ENCODE assay signal across 18 cellular contexts in genomic region chr12:54967461-54967860, GRCh38. TPM values are rescaled to one million over a fixed set of nuclear protein-coding genes. Genes with fewer than 3 reads are reported as not detected.
DNase-seq lines count a peak whose midpoint lies in the region; ATAC-seq, FAIRE-seq and TF ChIP-seq lines count a peak whose summit lies in the region.
"Had no signal": no experiment of that assay in that cellular context is flagged by ENCODE, and none has a peak within 500 bp of the region (broad histone marks: within the 10 kb centered on the region; RNA-seq: fewer than 3 reads in every experiment).

No MANE protein-coding gene starts in this region.

- DNase-seq in activated naive CD4-positive, alpha-beta T cell treated with anti-CD3 and anti-CD28 coated beads, Interleukin-2, amount 10 ng/mL, durations not matched to agents 7 days and 5 days: no peak
- no peak for DNase-seq in activated naive CD4-positive, alpha-beta T cell treated with Interleukin-2 at 50 U/mL for 16 hours
- no peak for DNase-seq in activated CD4-positive, alpha-beta memory T cell treated with anti-CD3 and anti-CD28 coated beads, Interleukin-2, amount 10 ng/mL, durations not matched to agents 7 days and 5 days
- DNase-seq in epithelial cell of esophagus (ENCODE audit: low read depth) (peak; percentile 63), testis (peak; percentile 60), HepG2 (ENCODE audit: low spot score) (no peak), spleen (no peak)
- DNase-seq: activated effector memory CD4-positive, alpha-beta T cell treated with anti-CD3 and anti-CD28 coated beads, Interleukin-2, amount 50 U/mL, for 16 hours; DMS79; NCI-H1694; NCI-H69 had no signal

- no peaks in the 10 kb centered on the region for H4K20me1 ChIP-seq in HepG2 (ENCODE audit: insufficient read depth, low read length)

- H3K4me1 Mint-ChIP-seq in activated naive CD4-positive, alpha-beta T cell treated with anti-CD3 and anti-CD28 coated beads, Interleukin-2, amount 10 ng/mL, durations not matched to agents 7 days and 5 days: peaks cover 62% of the 10 kb centered on the region
- H3K4me1 Mint-ChIP-seq in activated CD4-positive, alpha-beta memory T cell treated with anti-CD3 and anti-CD28 coated beads, Interleukin-2, amount 10 ng/mL, durations not matched to agents 7 days and 5 days: peaks cover 46% of the 10 kb centered on the region
- no peaks in the 10 kb centered on the region for H3K4me1 Mint-ChIP-seq in stimulated activated memory B cell treated with anti-CD40 and anti-IgM and Interleukin-4, amounts not matched to agents 10 μg/mL and 1 μg/mL and 100 μg/mL, for 72 hours
- H3K4me1 Mint-ChIP-seq: IgD-negative memory B cell had no signal

- TF ChIP-seq RAD21 in HepG2 (CRISPR knock-in tag; IDR thresholded peaks at IDR 0.05): no peak

- H3K27ac ChIP-seq in testis (no peak overlapping the region), HepG2 (ENCODE audit: extremely low read length, insufficient read depth, low read length) (no peak overlapping the region), spleen (no peak overlapping the region)
- H3K27ac ChIP-seq: parathyroid adenoma, VCaP had no signal

- peak overlapping the region; percentile 90 for H3K27ac Mint-ChIP-seq in activated naive CD4-positive, alpha-beta T cell treated with anti-CD3 and anti-CD28 coated beads, Interleukin-2, amount 10 ng/mL, durations not matched to agents 7 days and 5 days
- peak overlapping the region; percentile 79 for H3K27ac Mint-ChIP-seq in activated CD4-positive, alpha-beta memory T cell treated with anti-CD3 and anti-CD28 coated beads, Interleukin-2, amount 10 ng/mL, durations not matched to agents 7 days and 5 days
- H3K27ac Mint-ChIP-seq in stimulated activated memory B cell treated with anti-CD40 and anti-IgM and Interleukin-4, amounts not matched to agents 10 μg/mL and 1 μg/mL and 100 μg/mL, for 72 hours: no peak overlapping the region

- no peak overlapping the region for H2AFZ ChIP-seq in HepG2 (ENCODE audit: low read length)
- H2AFZ ChIP-seq: parathyroid adenoma had no signal

- H3K4me1 ChIP-seq in testis (no peaks in the 10 kb centered on the region), HepG2 (ENCODE audit: insufficient read depth, low read length) (no peaks in the 10 kb centered on the region), spleen (peaks cover 0 to 20% (median 0%) of the 10 kb centered on the region in 6 donors)

- POLR2A ChIA-PET in activated CD4-positive, alpha-beta memory T cell treated with anti-CD3 and anti-CD28 coated beads, Interleukin-2, amount 10 ng/mL, durations not matched to agents 7 days and 5 days (lab: Charles Lee): interaction anchor here (0.9 to 1.6 kb wide), 3 partner anchors 10 to 32 kb away, joined by 3 to 11 read pairs (median 5); no protein-coding TSS in a partner anchor
- POLR2A ChIA-PET in HepG2 (lab: Yijun Ruan, JAX): no interaction called here

- H3K36me3 Mint-ChIP-seq in activated naive CD4-positive, alpha-beta T cell treated with anti-CD3 and anti-CD28 coated beads, Interleukin-2, amount 10 ng/mL, durations not matched to agents 7 days and 5 days: peaks cover 79% of the 10 kb centered on the region
- H3K36me3 Mint-ChIP-seq in activated CD4-positive, alpha-beta memory T cell treated with anti-CD3 and anti-CD28 coated beads, Interleukin-2, amount 10 ng/mL, durations not matched to agents 7 days and 5 days (ENCODE audit: low read depth): peaks cover 79% of the 10 kb centered on the region
- peaks cover 71% of the 10 kb centered on the region for H3K36me3 Mint-ChIP-seq in stimulated activated memory B cell treated with anti-CD40 and anti-IgM and Interleukin-4, amounts not matched to agents 10 μg/mL and 1 μg/mL and 100 μg/mL, for 72 hours

- no peaks in the 10 kb centered on the region for H3K36me3 ChIP-seq in testis (ENCODE audit: low read depth, missing control alignments)
- no peaks in the 10 kb centered on the region for H3K36me3 ChIP-seq in HepG2 (replicated peaks in 1 of 2; ENCODE audit: control insufficient read depth in 1 of 2, insufficient read depth in 2 of 2, low read length in 2 of 2)
- H3K36me3 ChIP-seq in spleen: peaks cover 0 to 49% (median 14%) of the 10 kb centered on the region in 6 donors

- no peaks in the 10 kb centered on the region for H3K27me3 Mint-ChIP-seq in activated naive CD4-positive, alpha-beta T cell treated with anti-CD3 and anti-CD28 coated beads, Interleukin-2, amount 10 ng/mL, durations not matched to agents 7 days and 5 days
- H3K27me3 Mint-ChIP-seq in activated CD4-positive, alpha-beta memory T cell treated with anti-CD3 and anti-CD28 coated beads, Interleukin-2, amount 10 ng/mL, durations not matched to agents 7 days and 5 days: no peaks in the 10 kb centered on the region
- H3K27me3 Mint-ChIP-seq in stimulated activated memory B cell treated with anti-CD40 and anti-IgM and Interleukin-4, amounts not matched to agents 10 μg/mL and 1 μg/mL and 100 μg/mL, for 72 hours: no peaks in the 10 kb centered on the region
- H3K27me3 Mint-ChIP-seq: IgD-negative memory B cell had no signal

- H3K27me3 ChIP-seq in testis: no peaks in the 10 kb centered on the region
- peaks cover 0 to 6% of the 10 kb centered on the region in 2 experiments; a peak in 2 of 5 replicates for H3K27me3 ChIP-seq in HepG2 (ENCODE audit: control insufficient read depth in 1 of 2, insufficient read depth in 2 of 2, low read length in 2 of 2)
- H3K27me3 ChIP-seq in spleen (replicated peaks in 1 of 7): no peaks in the 10 kb centered on the region

- H3K4me3 ChIP-seq in epithelial cell of esophagus (ENCODE audit: low read length) (no peak overlapping the region), testis (no peak overlapping the region), HepG2 (replicated peaks in 1 of 3; ENCODE audit: insufficient read depth in 1 of 3, low read depth in 2 of 3, low read length in 3 of 3) (no peak overlapping the region), spleen (no peak overlapping the region)

- no peaks in the 10 kb centered on the region for H3K79me2 ChIP-seq in HepG2 (ENCODE audit: insufficient read depth, low read length)
- H3K79me2 ChIP-seq: parathyroid adenoma had no signal

- in situ Hi-C loops in HepG2 (cut with HindIII; ENCODE audit: extremely low pct_ligation_motif_present, low pct_unique_long_range_greater_than_20kb): no loop called here

- 55 to 69% methylated on average over 2 of the region's 2 CpGs for WGBS in testis, 2 donors
- 5% methylated on average over 2 of the region's 2 CpGs for WGBS in HepG2 (ENCODE audit: low lambda C conversion rate)
- 17 to 36% (median 24%) methylated on average over 2 of the region's 2 CpGs for WGBS in spleen, 5 donors

- H3K4me2 ChIP-seq in HepG2 (ENCODE audit: low read depth, low read length): no peak overlapping the region

- no peak overlapping the region for H3K4me3 Mint-ChIP-seq in activated naive CD4-positive, alpha-beta T cell treated with anti-CD3 and anti-CD28 coated beads, Interleukin-2, amount 10 ng/mL, durations not matched to agents 7 days and 5 days
- no peak overlapping the region for H3K4me3 Mint-ChIP-seq in activated CD4-positive, alpha-beta memory T cell treated with anti-CD3 and anti-CD28 coated beads, Interleukin-2, amount 10 ng/mL, durations not matched to agents 7 days and 5 days
- H3K4me3 Mint-ChIP-seq in stimulated activated memory B cell treated with anti-CD40 and anti-IgM and Interleukin-4, amounts not matched to agents 10 μg/mL and 1 μg/mL and 100 μg/mL, for 72 hours: no peak overlapping the region
- H3K4me3 Mint-ChIP-seq: IgD-negative memory B cell had no signal

- no peak for TF ChIP-seq CTCF in epithelial cell of esophagus (IDR thresholded peaks at IDR 0.05; ENCODE audit: insufficient read depth, low read depth, low read length, missing control alignments)
- TF ChIP-seq CTCF in testis (IDR thresholded peaks at IDR 0.05): no peak
- no peak for TF ChIP-seq CTCF in HepG2 (CRISPR knock-in tag; IDR thresholded peaks at IDR 0.05)
- TF ChIP-seq CTCF in spleen (IDR thresholded peaks at IDR 0.05 in 8 of 11, conservative IDR thresholded peaks at IDR 0.05 in 3 of 11): no peak

- CTCF ChIA-PET in activated naive CD4-positive, alpha-beta T cell treated with anti-CD3 and anti-CD28 coated beads, Interleukin-2, amount 10 ng/mL, durations not matched to agents 7 days and 5 days (lab: Charles Lee): no interaction called here
- CTCF ChIA-PET in activated CD4-positive, alpha-beta memory T cell treated with anti-CD3 and anti-CD28 coated beads, Interleukin-2, amount 10 ng/mL, durations not matched to agents 7 days and 5 days (lab: Charles Lee): interaction anchor here (1.1 to 3.3 kb wide), 3 partner anchors 9 to 26 kb away, joined by 3 to 11 read pairs (median 10); no protein-coding TSS in a partner anchor
- CTCF ChIA-PET in HepG2 (lab: Yijun Ruan, JAX; ENCODE audit: low intra/inter-chr PET ratio, low total read pairs): no interaction called here

- TF ChIP-seq POLR2A in testis (IDR thresholded peaks at IDR 0.05) (no peak), HepG2 (IDR thresholded peaks at IDR 0.05; ENCODE audit: insufficient read depth in 1 of 2, low read depth in 2 of 2, low read length in 2 of 2) (no peak), spleen (IDR thresholded peaks at IDR 0.05) (no peak)

- no peak for TF ChIP-seq EP300 in HepG2 (IDR thresholded peaks at IDR 0.05; ENCODE audit: low read depth in 2 of 2, low read length in 2 of 2)
- no peak for TF ChIP-seq EP300 in HepG2 (CRISPR knock-in tag; IDR thresholded peaks at IDR 0.05; ENCODE audit: borderline replicate concordance)

- H3K9me3 ChIP-seq in testis: no peaks in the 10 kb centered on the region
- no peaks in the 10 kb centered on the region for H3K9me3 ChIP-seq in HepG2 (ENCODE audit: low read length)
- no peaks in the 10 kb centered on the region for H3K9me3 ChIP-seq in spleen

- intact Hi-C loops in testis (cut with DNase I; ENCODE audit: low total_unique reads) (no loop called here), HepG2 (cut with micrococcal nuclease; ENCODE audit: unreplicated experiment) (no loop called here), spleen (cut with DNase I; ENCODE audit: low total_unique reads) (no loop called here)

- H3K9ac ChIP-seq in HepG2 (ENCODE audit: insufficient read depth, low read depth, low read length): no peak overlapping the region
- H3K9ac ChIP-seq: parathyroid adenoma had no signal

- FAIRE-seq in HepG2 (lab: Jason Lieb, UNC): no peak
- FAIRE-seq: colon, GM12891 had no signal

- no peaks in the 10 kb centered on the region for H3K9me3 Mint-ChIP-seq in activated naive CD4-positive, alpha-beta T cell treated with anti-CD3 and anti-CD28 coated beads, Interleukin-2, amount 10 ng/mL, durations not matched to agents 7 days and 5 days
- no peaks in the 10 kb centered on the region for H3K9me3 Mint-ChIP-seq in activated CD4-positive, alpha-beta memory T cell treated with anti-CD3 and anti-CD28 coated beads, Interleukin-2, amount 10 ng/mL, durations not matched to agents 7 days and 5 days
- no peaks in the 10 kb centered on the region for H3K9me3 Mint-ChIP-seq in stimulated activated memory B cell treated with anti-CD40 and anti-IgM and Interleukin-4, amounts not matched to agents 10 μg/mL and 1 μg/mL and 100 μg/mL, for 72 hours
- H3K9me3 Mint-ChIP-seq: IgD-negative memory B cell had no signal

- BruUV-seq in HepG2 (replicated peaks; lab: Mats Ljungman, UMichigan): no TSS peak

- ATAC-seq in HepG2: no peak
- ATAC-seq in stimulated activated memory B cell treated with anti-CD40 and anti-IgM and Interleukin-4, amounts not matched to agents 10 μg/mL and 1 μg/mL and 100 μg/mL, for 72 hours: no peak

RNA-seq across cellular contexts. Expression of gene TESPA1, which starts 17.1 kb away (rescaled TPM):
- total RNA-seq in activated CD4-positive, alpha-beta memory T cell treated with anti-CD3 and anti-CD28 coated beads, Interleukin-2, amount 10 ng/mL, durations not matched to agents 7 days and 5 days: 100 to 1,000 TPM; 111 to 112 TPM
- total RNA-seq in testis (under 1 TPM; 0.79 to 0.87 TPM), HepG2 (2016; rRNA removed; fragmentation: Illumina TruSeq; extraction: Trizol) (not detected in 2 replicates), spleen (10 to 100 TPM in 6 of 7 donors, 1 to 10 TPM in 1; 9.3 to 16.8 (median 13.8) TPM)
- polyA plus RNA-seq in testis (ENCODE audit: insufficient read depth, low read depth, low replicate concordance) (1.7 TPM), HepG2 (2011; rRNA removed) (not detected in 2 replicates), spleen (10 to 100 TPM in 1 of 3 donors, 1 to 10 TPM in 2; 7.3 to 10.4 (median 7.7) TPM)
- not detected in 2 replicates for total RNA-seq in HepG2 (2016; cell fraction: cytosol; rRNA removed; fragmentation: Illumina TruSeq; extraction: Trizol; ENCODE audit: low read depth)
- total RNA-seq in HepG2 (2016; cell fraction: insoluble cytoplasmic fraction; rRNA removed; fragmentation: Illumina TruSeq; extraction: Trizol): not detected in 2 replicates
- not detected in 2 replicates for total RNA-seq in HepG2 (2016; cell fraction: membrane; rRNA removed; fragmentation: Illumina TruSeq; extraction: Trizol)
- not detected in 2 replicates for total RNA-seq in HepG2 (2016; cell fraction: nucleus; rRNA removed; fragmentation: Illumina TruSeq; extraction: Trizol)
- polyA plus RNA-seq in HepG2 (2011; cell fraction: cytosol; rRNA removed): not detected in 2 replicates
- not detected in 2 replicates for polyA plus RNA-seq in HepG2 (2011; cell fraction: nucleus; rRNA removed)
- polyA plus RNA-seq in HepG2 (2012): not detected in 2 replicates
- polyA plus RNA-seq in HepG2 (2016; cell fraction: cytosol; fragmentation: Illumina TruSeq; extraction: Trizol; ENCODE audit: low read depth): not detected in 2 replicates
- polyA plus RNA-seq in HepG2 (2016; cell fraction: insoluble cytoplasmic fraction; fragmentation: Illumina TruSeq; extraction: Trizol; ENCODE audit: low read depth): not detected in 2 replicates
- not detected in 2 replicates for polyA plus RNA-seq in HepG2 (2016; cell fraction: membrane; fragmentation: Illumina TruSeq; extraction: Trizol; ENCODE audit: low read depth)
- polyA plus RNA-seq in HepG2 (2016; cell fraction: nucleus; fragmentation: Illumina TruSeq; extraction: Trizol; ENCODE audit: insufficient read depth, low read depth): not detected in 2 replicates
- 0.49 TPM in 1 of 2 replicates, not detected in the other for polyA minus RNA-seq in HepG2 (2011; rRNA and poly(A)+ RNA removed; ENCODE audit: low replicate concordance)
- not detected in 2 replicates for polyA minus RNA-seq in HepG2 (2011; cell fraction: cytosol; rRNA and poly(A)+ RNA removed)
- polyA minus RNA-seq in HepG2 (2011; cell fraction: nucleus; rRNA and poly(A)+ RNA removed): not detected in 2 replicates
- total RNA-seq: fibroblast of lung had no signal
- polyA plus RNA-seq: fibroblast of lung had no signal

RNA-seq across cellular contexts. Expression of gene NEUROD4, which starts 52.3 kb away (rescaled TPM):
- total RNA-seq in activated CD4-positive, alpha-beta memory T cell treated with anti-CD3 and anti-CD28 coated beads, Interleukin-2, amount 10 ng/mL, durations not matched to agents 7 days and 5 days: not detected
- total RNA-seq in testis (under 1 TPM in 1 of 2 donors, not detected in 1; 0.31 TPM), HepG2 (2016; rRNA removed; fragmentation: Illumina TruSeq; extraction: Trizol) (not detected in 2 replicates), spleen (not detected)
- polyA plus RNA-seq in testis (ENCODE audit: insufficient read depth, low read depth, low replicate concordance) (0.09 TPM), HepG2 (2011; rRNA removed) (not detected in 2 replicates), spleen (not detected)
- not detected in 2 replicates for total RNA-seq in HepG2 (2016; cell fraction: cytosol; rRNA removed; fragmentation: Illumina TruSeq; extraction: Trizol; ENCODE audit: low read depth)
- total RNA-seq in HepG2 (2016; cell fraction: insoluble cytoplasmic fraction; rRNA removed; fragmentation: Illumina TruSeq; extraction: Trizol): not detected in 2 replicates
- total RNA-seq in HepG2 (2016; cell fraction: membrane; rRNA removed; fragmentation: Illumina TruSeq; extraction: Trizol): not detected in 2 replicates
- total RNA-seq in HepG2 (2016; cell fraction: nucleus; rRNA removed; fragmentation: Illumina TruSeq; extraction: Trizol): not detected in 2 replicates
- polyA plus RNA-seq in HepG2 (2011; cell fraction: cytosol; rRNA removed): not detected in 2 replicates
- polyA plus RNA-seq in HepG2 (2011; cell fraction: nucleus; rRNA removed): not detected in 2 replicates
- polyA plus RNA-seq in HepG2 (2012): not detected in 2 replicates
- polyA plus RNA-seq in HepG2 (2016; cell fraction: cytosol; fragmentation: Illumina TruSeq; extraction: Trizol; ENCODE audit: low read depth): not detected in 2 replicates
- not detected in 2 replicates for polyA plus RNA-seq in HepG2 (2016; cell fraction: insoluble cytoplasmic fraction; fragmentation: Illumina TruSeq; extraction: Trizol; ENCODE audit: low read depth)
- polyA plus RNA-seq in HepG2 (2016; cell fraction: membrane; fragmentation: Illumina TruSeq; extraction: Trizol; ENCODE audit: low read depth): not detected in 2 replicates
- polyA plus RNA-seq in HepG2 (2016; cell fraction: nucleus; fragmentation: Illumina TruSeq; extraction: Trizol; ENCODE audit: insufficient read depth, low read depth): not detected in 2 replicates
- polyA minus RNA-seq in HepG2 (2011; rRNA and poly(A)+ RNA removed; ENCODE audit: low replicate concordance): not detected in 2 replicates
- polyA minus RNA-seq in HepG2 (2011; cell fraction: cytosol; rRNA and poly(A)+ RNA removed): not detected in 2 replicates
- not detected in 2 replicates for polyA minus RNA-seq in HepG2 (2011; cell fraction: nucleus; rRNA and poly(A)+ RNA removed)
- total RNA-seq: fibroblast of lung had no signal
- polyA plus RNA-seq: fibroblast of lung, IgD-negative memory B cell had no signal

Comparison
In these comparisons a context has a peak if more than half of its experiments do, and no peak if none do; other contexts are left out.
1. DNase-seq: peak in epithelial cell of esophagus (single experiment) and testis (single experiment); none in activated naive CD4-positive, alpha-beta T cell treated with anti-CD3 and anti-CD28 coated beads, Interleukin-2, amount 10 ng/mL, durations not matched to agents 7 days and 5 days (single experiment), activated naive CD4-positive, alpha-beta T cell treated with Interleukin-2 at 50 U/mL for 16 hours (single experiment), activated CD4-positive, alpha-beta memory T cell treated with anti-CD3 and anti-CD28 coated beads, Interleukin-2, amount 10 ng/mL, durations not matched to agents 7 days and 5 days (single experiment), HepG2 (single experiment) and spleen (single experiment).
2. RNA of gene TESPA1, which starts 17.1 kb away (total RNA-seq): 111 to 112 TPM in activated CD4-positive, alpha-beta memory T cell treated with anti-CD3 and anti-CD28 coated beads, Interleukin-2, amount 10 ng/mL, durations not matched to agents 7 days and 5 days; 9.3 to 16.8 TPM in spleen, 0.79 to 0.87 TPM in testis and not detected in HepG2; every median in the first group is over 4 times any median in the second.